11 cellular contexts compared by ENCODE assay signal in the genomic region with DNA sequence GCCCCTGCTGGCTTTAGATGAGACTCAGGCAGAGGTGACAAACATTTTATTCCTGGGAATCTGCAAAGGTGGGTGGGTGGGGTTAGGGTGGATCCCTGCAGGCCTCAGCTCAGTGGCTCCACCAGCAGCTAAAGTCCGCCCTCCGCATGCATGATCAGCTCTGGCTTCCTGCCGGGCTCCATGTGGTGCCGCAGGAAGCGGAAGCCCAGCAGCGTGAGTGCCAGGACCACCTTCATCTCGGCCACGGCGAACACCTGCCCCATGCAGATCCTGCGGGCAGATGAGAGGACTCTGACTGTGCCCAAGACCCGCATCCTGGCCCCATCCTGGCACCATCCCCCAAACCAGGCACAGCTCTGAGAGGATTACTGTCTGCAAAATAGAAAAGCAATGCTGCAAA. TPM values are rescaled to one million over a fixed set of nuclear protein-coding genes. Genes with fewer than 3 reads are reported as not detected.
A peak's percentile ranks its signal among the peaks of the same experiment; 100 is the strongest.
DNase-seq lines count a peak whose midpoint lies in the region; ATAC-seq lines count a peak whose summit lies in the region.
"Had no signal": no experiment of that assay in that cellular context is flagged by ENCODE, and none has a peak within 500 bp of the region (broad histone marks: within the 10 kb centered on the region; RNA-seq: fewer than 3 reads in every experiment).

No MANE protein-coding gene starts in this region.

- H3K4me1 ChIP-seq in ES-I3 (ENCODE audit: insufficient read depth, low read length) = peaks cover 4% of the 10 kb centered on the region
- H3K4me1 ChIP-seq in aorta (ENCODE audit: control insufficient read depth in 1 of 2, insufficient read depth in 2 of 2, low read length in 2 of 2) = no peaks in the 10 kb centered on the region

- H3K36me3 ChIP-seq in ES-I3 (ENCODE audit: insufficient read depth, low read length) (no peaks in the 10 kb centered on the region), aorta (ENCODE audit: control insufficient read depth in 1 of 2, insufficient read depth in 2 of 2, low read length in 1 of 2) (no peaks in the 10 kb centered on the region)
- H3K36me3 ChIP-seq: suprapubic skin had no signal

- intact Hi-C loops in aorta (cut with DNase I) = no loop called here

- H3K9me3 ChIP-seq in ES-I3 (ENCODE audit: control insufficient read depth, insufficient read depth, low read length) (peaks cover 4% of the 10 kb centered on the region; the same call in 1 of the 2 replicates), aorta (ENCODE audit: control insufficient read depth, low read length) (no peaks in the 10 kb centered on the region)
- H3K9me3 ChIP-seq: suprapubic skin had no signal

- peak; percentile 47 to 51 for ATAC-seq in activated T-cell treated with anti-CD3 and anti-CD28 coated beads, Interleukin-2, amount 50 U/mL, for 72 hours (replicated peaks in 1 of 2)
- peak; percentile 36 to 71 for ATAC-seq in naive thymus-derived CD8-positive, alpha-beta T cell
- ATAC-seq in aorta (ENCODE audit: low FRiP score) (no peak), HG03342 (IDR thresholded peaks at IDR 0.05; ENCODE audit: unreplicated experiment) (no peak)

- peak overlapping the region; percentile 34; the same call in 1 of the 2 replicates for H3K9ac ChIP-seq in ES-I3 (ENCODE audit: low read depth, low read length)

- H3K36me3 Mint-ChIP-seq in activated T-cell treated with anti-CD3 and anti-CD28 coated beads, Interleukin-2, amount 50 U/mL, for 72 hours (ENCODE audit: insufficient read depth in 2 of 2) = peaks cover 0 to 1% of the 10 kb centered on the region in 2 donors
- H3K36me3 Mint-ChIP-seq in naive thymus-derived CD8-positive, alpha-beta T cell = peaks cover 0 to 5% (median 0%) of the 10 kb centered on the region in 3 donors

- H3K27ac ChIP-seq in aorta (ENCODE audit: low read depth in 1 of 2, low read length in 2 of 2) = no peak overlapping the region
- H3K27ac ChIP-seq: suprapubic skin had no signal

- H3K9me3 Mint-ChIP-seq in activated T-cell treated with anti-CD3 and anti-CD28 coated beads, Interleukin-2, amount 50 U/mL, for 72 hours = peaks cover 0 to 1% of the 10 kb centered on the region in 2 donors
- H3K9me3 Mint-ChIP-seq in naive thymus-derived CD8-positive, alpha-beta T cell = peaks cover 0 to 7% (median 3%) of the 10 kb centered on the region in 9 donors

- POLR2A ChIA-PET in naive thymus-derived CD8-positive, alpha-beta T cell (lab: Charles Lee) = interaction anchor here (1.5 kb wide), 1 partner anchor 35 kb away, joined by 9 read pairs; no protein-coding TSS in a partner anchor

- no peaks in the 10 kb centered on the region for H3K27me3 ChIP-seq in aorta (ENCODE audit: control insufficient read depth in 1 of 2, insufficient read depth in 2 of 2, low read length in 1 of 2)

- 6 to 12% methylated on average over 11 of the region's 11 CpGs for WGBS in aorta, 2 donors

- peak; percentile 5 for DNase-seq in HT-29 (ENCODE audit: low spot score)
- DNase-seq in activated T-cell treated with anti-CD3 and anti-CD28 coated beads, Interleukin-2, amount 50 U/mL, for 72 hours = peak; percentile 6 to 24
- peak in 4 of 10 donors; percentile 2 to 34 (median 16) for DNase-seq in naive thymus-derived CD8-positive, alpha-beta T cell
- DNase-seq in aorta = no peak
- no peak for DNase-seq in NOMO-1 treated with DMSO at 0.1 percent for 48 hours (lab: John Stamatoyannopoulos, UW; ENCODE audit: unreplicated experiment)
- DNase-seq: effector CD8-positive, alpha-beta T cell; NCI-H510A treated with DMSO at 0.1 percent for 48 hours had no signal

- H3K27me3 Mint-ChIP-seq in activated T-cell treated with anti-CD3 and anti-CD28 coated beads, Interleukin-2, amount 50 U/mL, for 72 hours (ENCODE audit: low read depth) = peaks cover 24% of the 10 kb centered on the region
- peaks cover 0 to 19% (median 14%) of the 10 kb centered on the region in 5 donors for H3K27me3 Mint-ChIP-seq in naive thymus-derived CD8-positive, alpha-beta T cell

- H3K4me3 ChIP-seq in aorta (ENCODE audit: low read length in 2 of 2) = no peak overlapping the region
- H3K4me3 ChIP-seq: suprapubic skin had no signal

- H3K4me3 Mint-ChIP-seq in activated T-cell treated with anti-CD3 and anti-CD28 coated beads, Interleukin-2, amount 50 U/mL, for 72 hours = peak overlapping the region; percentile 32 to 58
- H3K4me3 Mint-ChIP-seq in naive thymus-derived CD8-positive, alpha-beta T cell = peak overlapping the region in 8 of 10 donors; percentile 53 to 83 (median 68)

- peaks cover 6% of the 10 kb centered on the region for H3K4me1 Mint-ChIP-seq in activated T-cell treated with anti-CD3 and anti-CD28 coated beads, Interleukin-2, amount 50 U/mL, for 72 hours (ENCODE audit: low read depth)
- H3K4me1 Mint-ChIP-seq in naive thymus-derived CD8-positive, alpha-beta T cell = peaks cover 11 to 29% (median 19%) of the 10 kb centered on the region in 4 donors

- no peak overlapping the region for H3K27ac Mint-ChIP-seq in activated T-cell treated with anti-CD3 and anti-CD28 coated beads, Interleukin-2, amount 50 U/mL, for 72 hours
- H3K27ac Mint-ChIP-seq in naive thymus-derived CD8-positive, alpha-beta T cell = peak overlapping the region in 2 of 10 donors; percentile 76 to 80

RNA-seq across cellular contexts. Expression of a gene that starts 26.3 kb away (rescaled TPM):
- 0.18 TPM in 1 of 2 replicates, not detected in the other for total RNA-seq in HT-29 (2014; rRNA removed; shearing (Covaris generic))
- total RNA-seq in activated T-cell treated with anti-CD3 and anti-CD28 coated beads, Interleukin-2, amount 50 U/mL, for 72 hours = under 1 TPM in 1 of 2 donors, not detected in 1; 0.19 TPM
- total RNA-seq in naive thymus-derived CD8-positive, alpha-beta T cell = not detected
- polyA plus RNA-seq in naive thymus-derived CD8-positive, alpha-beta T cell = not detected
- not detected for total RNA-seq in aorta
- 1 to 10 TPM in 1 of 2 donors, not detected in 1; 4.4 TPM for polyA plus RNA-seq in aorta

RNA-seq across cellular contexts. Expression of a gene that starts 56.1 kb away (rescaled TPM):
- total RNA-seq in HT-29 (2014; rRNA removed; shearing (Covaris generic)) = not detected in 2 replicates
- under 1 TPM in 1 of 2 donors, not detected in 1; 0.07 TPM for total RNA-seq in activated T-cell treated with anti-CD3 and anti-CD28 coated beads, Interleukin-2, amount 50 U/mL, for 72 hours
- not detected for total RNA-seq in naive thymus-derived CD8-positive, alpha-beta T cell
- polyA plus RNA-seq in naive thymus-derived CD8-positive, alpha-beta T cell = not detected
- total RNA-seq in aorta = under 1 TPM in 1 of 2 donors, not detected in 1; 0.10 TPM
- polyA plus RNA-seq in aorta = not detected
- total RNA-seq: suprapubic skin had no signal
- polyA plus RNA-seq: adipose tissue had no signal

Comparison
In these comparisons a context has a peak if more than half of its experiments do, and no peak if none do; other contexts are left out.
1. DNase-seq: peak in HT-29 (single experiment) and activated T-cell treated with anti-CD3 and anti-CD28 coated beads, Interleukin-2, amount 50 U/mL, for 72 hours (2 of 2); none in aorta (0 of 2) and NOMO-1 treated with DMSO at 0.1 percent for 48 hours (single experiment).
2. ATAC-seq: peak in activated T-cell treated with anti-CD3 and anti-CD28 coated beads, Interleukin-2, amount 50 U/mL, for 72 hours (2 of 2) and naive thymus-derived CD8-positive, alpha-beta T cell (2 of 2); none in aorta (single experiment) and HG03342 (single experiment).